1 cellular context compared by ENCODE assay signal in the genomic region with DNA sequence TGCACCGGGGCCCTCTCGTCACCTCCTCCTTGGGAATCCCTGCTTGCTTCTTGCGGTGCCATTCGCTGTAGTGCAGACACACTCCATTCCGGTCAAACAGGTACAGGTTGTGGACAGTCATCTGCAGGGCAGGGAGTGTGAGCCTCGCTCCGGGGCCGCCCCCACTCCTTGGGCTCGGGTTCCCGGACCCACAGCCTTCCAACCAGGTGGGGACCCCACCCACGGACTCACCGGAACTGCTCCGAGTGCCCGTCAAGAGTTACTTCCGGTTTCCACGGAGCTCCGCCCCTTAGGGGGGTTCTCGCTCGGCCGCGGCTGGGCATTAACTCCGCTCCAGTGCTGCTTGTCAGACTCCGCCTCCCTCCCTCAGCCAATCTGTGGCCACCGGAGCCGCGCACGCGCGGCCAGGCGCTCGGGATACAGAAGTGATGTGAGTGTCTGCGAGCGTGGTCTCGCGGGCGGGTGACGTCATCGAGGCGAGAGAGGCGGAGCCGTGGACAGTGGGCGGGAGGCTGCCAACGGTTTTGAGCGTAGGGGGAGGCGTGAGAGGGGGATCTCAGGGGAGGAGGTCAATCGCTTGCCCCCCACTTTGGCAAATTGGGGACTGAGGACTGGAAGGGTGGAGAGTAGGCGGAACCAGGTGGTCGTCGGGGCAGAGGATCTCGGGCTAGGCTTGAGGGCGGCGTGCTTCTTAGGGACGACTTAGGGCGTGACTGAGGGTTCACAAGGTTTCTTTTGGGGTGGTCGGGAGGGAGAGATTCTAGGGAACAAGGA.
TF ChIP-seq lines count a peak whose summit lies in the region.

A gene with protein sequence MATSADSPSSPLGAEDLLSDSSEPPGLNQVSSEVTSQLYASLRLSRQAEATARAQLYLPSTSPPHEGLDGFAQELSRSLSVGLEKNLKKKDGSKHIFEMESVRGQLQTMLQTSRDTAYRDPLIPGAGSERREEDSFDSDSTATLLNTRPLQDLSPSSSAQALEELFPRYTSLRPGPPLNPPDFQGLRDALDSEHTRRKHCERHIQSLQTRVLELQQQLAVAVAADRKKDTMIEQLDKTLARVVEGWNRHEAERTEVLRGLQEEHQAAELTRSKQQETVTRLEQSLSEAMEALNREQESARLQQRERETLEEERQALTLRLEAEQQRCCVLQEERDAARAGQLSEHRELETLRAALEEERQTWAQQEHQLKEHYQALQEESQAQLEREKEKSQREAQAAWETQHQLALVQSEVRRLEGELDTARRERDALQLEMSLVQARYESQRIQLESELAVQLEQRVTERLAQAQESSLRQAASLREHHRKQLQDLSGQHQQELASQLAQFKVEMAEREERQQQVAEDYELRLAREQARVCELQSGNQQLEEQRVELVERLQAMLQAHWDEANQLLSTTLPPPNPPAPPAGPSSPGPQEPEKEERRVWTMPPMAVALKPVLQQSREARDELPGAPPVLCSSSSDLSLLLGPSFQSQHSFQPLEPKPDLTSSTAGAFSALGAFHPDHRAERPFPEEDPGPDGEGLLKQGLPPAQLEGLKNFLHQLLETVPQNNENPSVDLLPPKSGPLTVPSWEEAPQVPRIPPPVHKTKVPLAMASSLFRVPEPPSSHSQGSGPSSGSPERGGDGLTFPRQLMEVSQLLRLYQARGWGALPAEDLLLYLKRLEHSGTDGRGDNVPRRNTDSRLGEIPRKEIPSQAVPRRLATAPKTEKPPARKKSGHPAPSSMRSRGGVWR (plus strand): TSS at position 498 of the 774 bp plus-strand sequence. CDS start 874 bp downstream, outside the sequence.
A gene with protein sequence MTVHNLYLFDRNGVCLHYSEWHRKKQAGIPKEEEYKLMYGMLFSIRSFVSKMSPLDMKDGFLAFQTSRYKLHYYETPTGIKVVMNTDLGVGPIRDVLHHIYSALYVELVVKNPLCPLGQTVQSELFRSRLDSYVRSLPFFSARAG (minus strand): TSS at position 238 of the 774 bp plus-strand sequence. CDS start 117 bp downstream, at position 121.

TF ChIP-seq in HepG2, 621 proteins besides CTCF, POLR2A, EP300 and RAD21 (continued from another document and continues in another):
- TF ChIP-seq, protein P1, sequence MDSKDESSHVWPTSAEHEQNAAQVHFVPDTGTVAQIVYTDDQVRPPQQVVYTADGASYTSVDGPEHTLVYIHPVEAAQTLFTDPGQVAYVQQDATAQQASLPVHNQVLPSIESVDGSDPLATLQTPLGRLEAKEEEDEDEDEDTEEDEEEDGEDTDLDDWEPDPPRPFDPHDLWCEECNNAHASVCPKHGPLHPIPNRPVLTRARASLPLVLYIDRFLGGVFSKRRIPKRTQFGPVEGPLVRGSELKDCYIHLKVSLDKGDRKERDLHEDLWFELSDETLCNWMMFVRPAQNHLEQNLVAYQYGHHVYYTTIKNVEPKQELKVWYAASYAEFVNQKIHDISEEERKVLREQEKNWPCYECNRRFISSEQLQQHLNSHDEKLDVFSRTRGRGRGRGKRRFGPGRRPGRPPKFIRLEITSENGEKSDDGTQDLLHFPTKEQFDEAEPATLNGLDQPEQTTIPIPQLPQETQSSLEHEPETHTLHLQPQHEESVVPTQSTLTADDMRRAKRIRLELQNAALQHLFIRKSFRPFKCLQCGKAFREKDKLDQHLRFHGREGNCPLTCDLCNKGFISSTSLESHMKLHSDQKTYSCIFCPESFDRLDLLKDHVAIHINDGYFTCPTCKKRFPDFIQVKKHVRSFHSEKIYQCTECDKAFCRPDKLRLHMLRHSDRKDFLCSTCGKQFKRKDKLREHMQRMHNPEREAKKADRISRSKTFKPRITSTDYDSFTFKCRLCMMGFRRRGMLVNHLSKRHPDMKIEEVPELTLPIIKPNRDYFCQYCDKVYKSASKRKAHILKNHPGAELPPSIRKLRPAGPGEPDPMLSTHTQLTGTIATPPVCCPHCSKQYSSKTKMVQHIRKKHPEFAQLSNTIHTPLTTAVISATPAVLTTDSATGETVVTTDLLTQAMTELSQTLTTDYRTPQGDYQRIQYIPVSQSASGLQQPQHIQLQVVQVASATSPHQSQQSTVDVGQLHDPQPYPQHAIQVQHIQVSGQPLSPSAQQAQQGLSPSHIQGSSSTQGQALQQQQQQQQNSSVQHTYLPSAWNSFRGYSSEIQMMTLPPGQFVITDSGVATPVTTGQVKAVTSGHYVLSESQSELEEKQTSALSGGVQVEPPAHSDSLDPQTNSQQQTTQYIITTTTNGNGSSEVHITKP (CRISPR knock-in tag; IDR thresholded peaks at IDR 0.05; ENCODE audit: low read depth), result no peak; the same call in 1 of the 2 replicates
- TF ChIP-seq ZNF326 (CRISPR knock-in tag; IDR thresholded peaks at IDR 0.05; ENCODE audit: borderline replicate concordance) (no peak), ZFP36 (IDR thresholded peaks at IDR 0.05; ENCODE audit: borderline replicate concordance, low read depth, low read length, partially characterized antibody) (no peak), CCAR2 (optimal IDR thresholded peaks at IDR 0.05; ENCODE audit: low read depth, low read length) (no peak), SP2 (CRISPR knock-in tag; IDR thresholded peaks at IDR 0.05) (no peak), RFX5 (IDR thresholded peaks at IDR 0.05; ENCODE audit: low read depth, low read length) (peak; percentile 72), ZNF441 (CRISPR knock-in tag; IDR thresholded peaks at IDR 0.05; ENCODE audit: borderline replicate concordance) (peak; percentile 99), ZNF383 (CRISPR knock-in tag; IDR thresholded peaks at IDR 0.05; ENCODE audit: borderline replicate concordance) (0 out of 2 replicates have a peak, but pooled peaks have one; percentile 28), AGO1 (IDR thresholded peaks at IDR 0.05; ENCODE audit: low read depth, low read length, poor library complexity, severe bottlenecking) (no peak), ATF7 (IDR thresholded peaks at IDR 0.05) (peak; percentile 100), ATF7 (CRISPR knock-in tag; IDR thresholded peaks at IDR 0.05) (peak; percentile 99), NKX3-1 (CRISPR knock-in tag; IDR thresholded peaks at IDR 0.05) (peak; percentile 68; the same call in 1 of the 2 replicates), NBN (conservative IDR thresholded peaks at IDR 0.05) (no peak), ZNF775 (CRISPR knock-in tag; IDR thresholded peaks at IDR 0.05; ENCODE audit: borderline replicate concordance) (0 out of 2 replicates have a peak, but pooled peaks have one; percentile 63), JUN (CRISPR knock-in tag; IDR thresholded peaks at IDR 0.05) (peak; percentile 67; the same call in 1 of the 2 replicates), ZNF546 (CRISPR knock-in tag; conservative IDR thresholded peaks at IDR 0.05) (peak; percentile 86; the same call in 1 of the 2 replicates), KLF16 (CRISPR knock-in tag; IDR thresholded peaks at IDR 0.05) (peak in 1 of 2 experiments; percentile 6; a peak in 1 of 4 replicates), SNAPC2 (CRISPR knock-in tag; IDR thresholded peaks at IDR 0.05) (no peak)
- TF ChIP-seq, protein P2, sequence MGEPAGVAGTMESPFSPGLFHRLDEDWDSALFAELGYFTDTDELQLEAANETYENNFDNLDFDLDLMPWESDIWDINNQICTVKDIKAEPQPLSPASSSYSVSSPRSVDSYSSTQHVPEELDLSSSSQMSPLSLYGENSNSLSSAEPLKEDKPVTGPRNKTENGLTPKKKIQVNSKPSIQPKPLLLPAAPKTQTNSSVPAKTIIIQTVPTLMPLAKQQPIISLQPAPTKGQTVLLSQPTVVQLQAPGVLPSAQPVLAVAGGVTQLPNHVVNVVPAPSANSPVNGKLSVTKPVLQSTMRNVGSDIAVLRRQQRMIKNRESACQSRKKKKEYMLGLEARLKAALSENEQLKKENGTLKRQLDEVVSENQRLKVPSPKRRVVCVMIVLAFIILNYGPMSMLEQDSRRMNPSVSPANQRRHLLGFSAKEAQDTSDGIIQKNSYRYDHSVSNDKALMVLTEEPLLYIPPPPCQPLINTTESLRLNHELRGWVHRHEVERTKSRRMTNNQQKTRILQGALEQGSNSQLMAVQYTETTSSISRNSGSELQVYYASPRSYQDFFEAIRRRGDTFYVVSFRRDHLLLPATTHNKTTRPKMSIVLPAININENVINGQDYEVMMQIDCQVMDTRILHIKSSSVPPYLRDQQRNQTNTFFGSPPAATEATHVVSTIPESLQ (CRISPR knock-in tag; conservative IDR thresholded peaks at IDR 0.05), result no peak
- TF ChIP-seq, protein P3, sequence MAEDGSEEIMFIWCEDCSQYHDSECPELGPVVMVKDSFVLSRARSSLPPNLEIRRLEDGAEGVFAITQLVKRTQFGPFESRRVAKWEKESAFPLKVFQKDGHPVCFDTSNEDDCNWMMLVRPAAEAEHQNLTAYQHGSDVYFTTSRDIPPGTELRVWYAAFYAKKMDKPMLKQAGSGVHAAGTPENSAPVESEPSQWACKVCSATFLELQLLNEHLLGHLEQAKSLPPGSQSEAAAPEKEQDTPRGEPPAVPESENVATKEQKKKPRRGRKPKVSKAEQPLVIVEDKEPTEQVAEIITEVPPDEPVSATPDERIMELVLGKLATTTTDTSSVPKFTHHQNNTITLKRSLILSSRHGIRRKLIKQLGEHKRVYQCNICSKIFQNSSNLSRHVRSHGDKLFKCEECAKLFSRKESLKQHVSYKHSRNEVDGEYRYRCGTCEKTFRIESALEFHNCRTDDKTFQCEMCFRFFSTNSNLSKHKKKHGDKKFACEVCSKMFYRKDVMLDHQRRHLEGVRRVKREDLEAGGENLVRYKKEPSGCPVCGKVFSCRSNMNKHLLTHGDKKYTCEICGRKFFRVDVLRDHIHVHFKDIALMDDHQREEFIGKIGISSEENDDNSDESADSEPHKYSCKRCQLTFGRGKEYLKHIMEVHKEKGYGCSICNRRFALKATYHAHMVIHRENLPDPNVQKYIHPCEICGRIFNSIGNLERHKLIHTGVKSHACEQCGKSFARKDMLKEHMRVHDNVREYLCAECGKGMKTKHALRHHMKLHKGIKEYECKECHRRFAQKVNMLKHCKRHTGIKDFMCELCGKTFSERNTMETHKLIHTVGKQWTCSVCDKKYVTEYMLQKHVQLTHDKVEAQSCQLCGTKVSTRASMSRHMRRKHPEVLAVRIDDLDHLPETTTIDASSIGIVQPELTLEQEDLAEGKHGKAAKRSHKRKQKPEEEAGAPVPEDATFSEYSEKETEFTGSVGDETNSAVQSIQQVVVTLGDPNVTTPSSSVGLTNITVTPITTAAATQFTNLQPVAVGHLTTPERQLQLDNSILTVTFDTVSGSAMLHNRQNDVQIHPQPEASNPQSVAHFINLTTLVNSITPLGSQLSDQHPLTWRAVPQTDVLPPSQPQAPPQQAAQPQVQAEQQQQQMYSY (CRISPR knock-in tag; IDR thresholded peaks at IDR 0.05), result peak; percentile 56
- TF ChIP-seq, protein P4, sequence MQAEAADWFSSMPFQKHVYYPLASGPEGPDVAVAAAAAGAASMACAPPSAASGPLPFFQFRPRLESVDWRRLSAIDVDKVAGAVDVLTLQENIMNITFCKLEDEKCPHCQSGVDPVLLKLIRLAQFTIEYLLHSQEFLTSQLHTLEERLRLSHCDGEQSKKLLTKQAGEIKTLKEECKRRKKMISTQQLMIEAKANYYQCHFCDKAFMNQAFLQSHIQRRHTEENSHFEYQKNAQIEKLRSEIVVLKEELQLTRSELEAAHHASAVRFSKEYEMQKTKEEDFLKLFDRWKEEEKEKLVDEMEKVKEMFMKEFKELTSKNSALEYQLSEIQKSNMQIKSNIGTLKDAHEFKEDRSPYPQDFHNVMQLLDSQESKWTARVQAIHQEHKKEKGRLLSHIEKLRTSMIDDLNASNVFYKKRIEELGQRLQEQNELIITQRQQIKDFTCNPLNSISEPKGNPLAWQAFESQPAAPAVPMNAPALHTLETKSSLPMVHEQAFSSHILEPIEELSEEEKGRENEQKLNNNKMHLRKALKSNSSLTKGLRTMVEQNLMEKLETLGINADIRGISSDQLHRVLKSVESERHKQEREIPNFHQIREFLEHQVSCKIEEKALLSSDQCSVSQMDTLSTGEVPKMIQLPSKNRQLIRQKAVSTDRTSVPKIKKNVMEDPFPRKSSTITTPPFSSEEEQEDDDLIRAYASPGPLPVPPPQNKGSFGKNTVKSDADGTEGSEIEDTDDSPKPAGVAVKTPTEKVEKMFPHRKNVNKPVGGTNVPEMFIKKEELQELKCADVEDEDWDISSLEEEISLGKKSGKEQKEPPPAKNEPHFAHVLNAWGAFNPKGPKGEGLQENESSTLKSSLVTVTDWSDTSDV (CRISPR knock-in tag; IDR thresholded peaks at IDR 0.05), result peak; percentile 28; the same call in 1 of the 2 replicates
- TF ChIP-seq, protein P5, sequence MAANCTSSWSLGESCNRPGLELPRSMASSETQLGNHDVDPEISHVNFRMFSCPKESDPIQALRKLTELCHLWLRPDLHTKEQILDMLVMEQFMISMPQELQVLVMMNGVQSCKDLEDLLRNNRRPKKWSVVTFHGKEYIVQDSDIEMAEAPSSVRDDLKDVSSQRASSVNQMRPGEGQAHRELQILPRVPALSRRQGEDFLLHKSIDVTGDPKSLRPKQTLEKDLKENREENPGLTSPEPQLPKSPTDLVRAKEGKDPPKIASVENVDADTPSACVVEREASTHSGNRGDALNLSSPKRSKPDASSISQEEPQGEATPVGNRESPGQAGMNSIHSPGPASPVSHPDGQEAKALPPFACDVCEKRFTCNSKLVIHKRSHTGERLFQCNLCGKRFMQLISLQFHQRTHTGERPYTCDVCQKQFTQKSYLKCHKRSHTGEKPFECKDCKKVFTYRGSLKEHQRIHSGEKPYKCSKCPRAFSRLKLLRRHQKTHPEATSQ (CRISPR knock-in tag; IDR thresholded peaks at IDR 0.05; ENCODE audit: borderline replicate concordance), result no peak; the same call in 1 of the 2 replicates
- TF ChIP-seq, protein P6, sequence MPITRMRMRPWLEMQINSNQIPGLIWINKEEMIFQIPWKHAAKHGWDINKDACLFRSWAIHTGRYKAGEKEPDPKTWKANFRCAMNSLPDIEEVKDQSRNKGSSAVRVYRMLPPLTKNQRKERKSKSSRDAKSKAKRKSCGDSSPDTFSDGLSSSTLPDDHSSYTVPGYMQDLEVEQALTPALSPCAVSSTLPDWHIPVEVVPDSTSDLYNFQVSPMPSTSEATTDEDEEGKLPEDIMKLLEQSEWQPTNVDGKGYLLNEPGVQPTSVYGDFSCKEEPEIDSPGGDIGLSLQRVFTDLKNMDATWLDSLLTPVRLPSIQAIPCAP (CRISPR knock-in tag; IDR thresholded peaks at IDR 0.05; ENCODE audit: low read depth), result no peak
- TF ChIP-seq, protein P7, sequence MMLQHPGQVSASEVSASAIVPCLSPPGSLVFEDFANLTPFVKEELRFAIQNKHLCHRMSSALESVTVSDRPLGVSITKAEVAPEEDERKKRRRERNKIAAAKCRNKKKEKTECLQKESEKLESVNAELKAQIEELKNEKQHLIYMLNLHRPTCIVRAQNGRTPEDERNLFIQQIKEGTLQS (CRISPR knock-in tag; IDR thresholded peaks at IDR 0.05), result peak; percentile 68
- TF ChIP-seq, protein P8, sequence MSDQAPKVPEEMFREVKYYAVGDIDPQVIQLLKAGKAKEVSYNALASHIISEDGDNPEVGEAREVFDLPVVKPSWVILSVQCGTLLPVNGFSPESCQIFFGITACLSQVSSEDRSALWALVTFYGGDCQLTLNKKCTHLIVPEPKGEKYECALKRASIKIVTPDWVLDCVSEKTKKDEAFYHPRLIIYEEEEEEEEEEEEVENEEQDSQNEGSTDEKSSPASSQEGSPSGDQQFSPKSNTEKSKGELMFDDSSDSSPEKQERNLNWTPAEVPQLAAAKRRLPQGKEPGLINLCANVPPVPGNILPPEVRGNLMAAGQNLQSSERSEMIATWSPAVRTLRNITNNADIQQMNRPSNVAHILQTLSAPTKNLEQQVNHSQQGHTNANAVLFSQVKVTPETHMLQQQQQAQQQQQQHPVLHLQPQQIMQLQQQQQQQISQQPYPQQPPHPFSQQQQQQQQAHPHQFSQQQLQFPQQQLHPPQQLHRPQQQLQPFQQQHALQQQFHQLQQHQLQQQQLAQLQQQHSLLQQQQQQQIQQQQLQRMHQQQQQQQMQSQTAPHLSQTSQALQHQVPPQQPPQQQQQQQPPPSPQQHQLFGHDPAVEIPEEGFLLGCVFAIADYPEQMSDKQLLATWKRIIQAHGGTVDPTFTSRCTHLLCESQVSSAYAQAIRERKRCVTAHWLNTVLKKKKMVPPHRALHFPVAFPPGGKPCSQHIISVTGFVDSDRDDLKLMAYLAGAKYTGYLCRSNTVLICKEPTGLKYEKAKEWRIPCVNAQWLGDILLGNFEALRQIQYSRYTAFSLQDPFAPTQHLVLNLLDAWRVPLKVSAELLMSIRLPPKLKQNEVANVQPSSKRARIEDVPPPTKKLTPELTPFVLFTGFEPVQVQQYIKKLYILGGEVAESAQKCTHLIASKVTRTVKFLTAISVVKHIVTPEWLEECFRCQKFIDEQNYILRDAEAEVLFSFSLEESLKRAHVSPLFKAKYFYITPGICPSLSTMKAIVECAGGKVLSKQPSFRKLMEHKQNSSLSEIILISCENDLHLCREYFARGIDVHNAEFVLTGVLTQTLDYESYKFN (CRISPR knock-in tag; conservative IDR thresholded peaks at IDR 0.05), result peak; percentile 21; the same call in 1 of the 2 replicates
